1 cellular context compared by ENCODE assay signal in genomic region chr15:41443275-41443674, GRCh38.
TF ChIP-seq lines count a peak whose summit lies in the region.

No MANE protein-coding gene starts in this region.

TF ChIP-seq in GM12878, 131 proteins besides CTCF, POLR2A, EP300 and RAD21:
- TF ChIP-seq E4F1 (IDR thresholded peaks at IDR 0.05; ENCODE audit: borderline replicate concordance, partially characterized antibody): no peak
- no peak for TF ChIP-seq USF1 (IDR thresholded peaks at IDR 0.05; ENCODE audit: borderline replicate concordance, extremely low read length, insufficient read depth, low read depth, low read length)
- no peak for TF ChIP-seq HDGF (IDR thresholded peaks at IDR 0.05)
- TF ChIP-seq ZBTB4 (CRISPR knock-in tag; IDR thresholded peaks at IDR 0.05): no peak
- no peak for TF ChIP-seq KLF5 (IDR thresholded peaks at IDR 0.05; ENCODE audit: partially characterized antibody)
- no peak for TF ChIP-seq YBX1 (IDR thresholded peaks at IDR 0.05)
- no peak for TF ChIP-seq NFXL1 (IDR thresholded peaks at IDR 0.05; ENCODE audit: borderline replicate concordance)
- no peak for TF ChIP-seq CUX1 (IDR thresholded peaks at IDR 0.05; ENCODE audit: insufficient replicate concordance, low read depth, low read length)
- TF ChIP-seq FOXK2 (IDR thresholded peaks at IDR 0.05): no peak
- TF ChIP-seq PBX3 (IDR thresholded peaks at IDR 0.05; ENCODE audit: insufficient replicate concordance, low read depth, low read length): no peak
- no peak for TF ChIP-seq ZNF622 (IDR thresholded peaks at IDR 0.05)
- TF ChIP-seq RCOR1 (conservative IDR thresholded peaks at IDR 0.05; ENCODE audit: low read depth, low read length): no peak
- no peak for TF ChIP-seq ZBED1 (IDR thresholded peaks at IDR 0.05; ENCODE audit: borderline replicate concordance)
- no peak for TF ChIP-seq IRF5 (IDR thresholded peaks at IDR 0.05; ENCODE audit: borderline replicate concordance)
- TF ChIP-seq TCF7 (IDR thresholded peaks at IDR 0.05; ENCODE audit: borderline replicate concordance): no peak
- TF ChIP-seq MLLT1 (IDR thresholded peaks at IDR 0.05): no peak
